ENCODE assay signal across 26 cellular contexts in genomic region chr17:81986606-81987005, GRCh38. TPM values are rescaled to one million over a fixed set of nuclear protein-coding genes. Genes with fewer than 3 reads are reported as not detected.
DNase-seq lines count a peak whose midpoint lies in the region; ATAC-seq, FAIRE-seq and TF ChIP-seq lines count a peak whose summit lies in the region.
"Had no signal": no experiment of that assay in that cellular context is flagged by ENCODE, and none has a peak within 500 bp of the region (broad histone marks: within the 10 kb centered on the region; RNA-seq: fewer than 3 reads in every experiment).

No MANE protein-coding gene starts in this region.

- no peak overlapping the region for H3K4me2 ChIP-seq in HepG2 (ENCODE audit: low read depth, low read length)
- H3K4me2 ChIP-seq: KMS-11, PC-9 had no signal

- no peak for TF ChIP-seq RAD21 in HepG2 (CRISPR knock-in tag; IDR thresholded peaks at IDR 0.05)

- peak overlapping the region; percentile 42; the same call in 1 of the 2 replicates for H3K27ac Mint-ChIP-seq in WTC11
- H3K27ac Mint-ChIP-seq in memory B cell, result peak overlapping the region; percentile 16
- no peak overlapping the region for H3K27ac Mint-ChIP-seq in type B pancreatic cell
- H3K27ac Mint-ChIP-seq: CD4-positive, alpha-beta T cell had no signal

- H3K27ac ChIP-seq in HepG2 (ENCODE audit: extremely low read length, insufficient read depth, low read length) (no peak overlapping the region), right lobe of liver (no peak overlapping the region), transverse colon (no peak overlapping the region)
- H3K27ac ChIP-seq: BLaER1 treated with 17β-estradiol and CSF1 and Interleukin-3, amounts not matched to agents 10 nM and 100 nM; GM23248; KMS-11; PC-9; SJSA1 had no signal

- ATAC-seq in HepG2, result no peak
- ATAC-seq in right lobe of liver, result no peak
- ATAC-seq in WTC11, result no peak
- ATAC-seq in memory B cell (ENCODE audit: low read depth), result no peak

- H3K4me3 ChIP-seq in HepG2 (replicated peaks in 1 of 3; ENCODE audit: insufficient read depth in 1 of 3, low read depth in 2 of 3, low read length in 3 of 3) (no peak overlapping the region), right lobe of liver (no peak overlapping the region), transverse colon (no peak overlapping the region)
- H3K4me3 ChIP-seq: BLaER1 treated with 17β-estradiol and CSF1 and Interleukin-3, amounts not matched to agents 10 nM and 100 nM; GM23248; HAP-1; PC-9; SJSA1 had no signal

- peaks cover 17% of the 10 kb centered on the region for H3K79me2 ChIP-seq in HepG2 (ENCODE audit: insufficient read depth, low read length)

- H3K9me3 ChIP-seq in HepG2 (ENCODE audit: low read length), result no peaks in the 10 kb centered on the region
- no peaks in the 10 kb centered on the region for H3K9me3 ChIP-seq in right lobe of liver
- H3K9me3 ChIP-seq in transverse colon, result no peaks in the 10 kb centered on the region
- H3K9me3 ChIP-seq: HAP-1 had no signal

- no peak overlapping the region for H2AFZ ChIP-seq in HepG2 (ENCODE audit: low read length)
- H2AFZ ChIP-seq: GM23248, PC-9 had no signal

- H3K27me3 ChIP-seq in HepG2 (ENCODE audit: control insufficient read depth in 1 of 2, insufficient read depth in 2 of 2, low read length in 2 of 2) (no peaks in the 10 kb centered on the region), right lobe of liver (no peaks in the 10 kb centered on the region), transverse colon (no peaks in the 10 kb centered on the region)
- H3K27me3 ChIP-seq: SJSA1 had no signal

- H3K36me3 ChIP-seq in HepG2 (replicated peaks in 1 of 2; ENCODE audit: control insufficient read depth in 1 of 2, insufficient read depth in 2 of 2, low read length in 2 of 2) (peaks cover 23 to 49% of the 10 kb centered on the region in 2 experiments), right lobe of liver (peaks cover 0 to 30% (median 11%) of the 10 kb centered on the region in 4 donors), transverse colon (no peaks in the 10 kb centered on the region)

- TF ChIP-seq POLR2A in HepG2 (IDR thresholded peaks at IDR 0.05; ENCODE audit: insufficient read depth in 1 of 2, low read depth in 2 of 2, low read length in 2 of 2), result no peak
- no peak for TF ChIP-seq POLR2A in right lobe of liver (IDR thresholded peaks at IDR 0.05)
- TF ChIP-seq POLR2A in transverse colon (IDR thresholded peaks at IDR 0.05), result no peak

- POLR2A ChIA-PET in HepG2 (lab: Yijun Ruan, JAX) (no interaction called here), WTC11 (lab: Charles Lee) (no interaction called here)

- no peak overlapping the region for H3K4me3 Mint-ChIP-seq in WTC11
- no peak overlapping the region for H3K4me3 Mint-ChIP-seq in memory B cell
- H3K4me3 Mint-ChIP-seq in type B pancreatic cell, result no peak overlapping the region
- H3K4me3 Mint-ChIP-seq: CD4-positive, alpha-beta T cell had no signal

- H3K27me3 Mint-ChIP-seq in WTC11 (ENCODE audit: low read depth) (no peaks in the 10 kb centered on the region), memory B cell (no peaks in the 10 kb centered on the region), type B pancreatic cell (no peaks in the 10 kb centered on the region)
- H3K27me3 Mint-ChIP-seq: CD4-positive, alpha-beta T cell had no signal

- DNase-seq in HepG2 (ENCODE audit: low spot score) (no peak), right lobe of liver (no peak), WTC11 (ENCODE audit: low spot score) (no peak), memory B cell (ENCODE audit: low spot score in 2 of 2) (no peak), type B pancreatic cell (ENCODE audit: extremely low spot score, unreplicated experiment) (no peak), transverse colon (no peak), midbrain (lab: John Stamatoyannopoulos, UW) (no peak)
- DNase-seq in stimulated activated CD4-positive, alpha-beta T cell treated with anti-CD3 and anti-CD28 coated beads, Interleukin-1b, Interleukin-23, amount 100 ng/mL, for 48 hours, result no peak
- DNase-seq: CD4-positive, alpha-beta T cell; GM23248; IMR-90; NCI-H1048; NCI-H1417; NCI-H1694; NCI-H2029 treated with DMSO at 0.1 percent for 48 hours; NCI-H446 treated with DMSO at 0.1 percent for 48 hours; NCI-H526 treated with DMSO at 0.1 percent for 48 hours; PC-9; Right ventricle myocardium superior; RPMI8226 had no signal

- CTCF ChIA-PET in HepG2 (lab: Yijun Ruan, JAX; ENCODE audit: low intra/inter-chr PET ratio, low total read pairs), result no interaction called here
- CTCF ChIA-PET in WTC11 (lab: Charles Lee), result no interaction called here

- intact Hi-C loops in HepG2 (cut with micrococcal nuclease; ENCODE audit: unreplicated experiment) (no loop called here), right lobe of liver (cut with DNase I) (no loop called here), transverse colon (cut with DNase I; ENCODE audit: low total_unique reads) (no loop called here)

- H3K36me3 Mint-ChIP-seq in WTC11, result peaks cover 22% of the 10 kb centered on the region
- H3K36me3 Mint-ChIP-seq in memory B cell, result peaks cover 19% of the 10 kb centered on the region
- peaks cover 9% of the 10 kb centered on the region for H3K36me3 Mint-ChIP-seq in type B pancreatic cell

- BruUV-seq in HepG2 (replicated peaks; lab: Mats Ljungman, UMichigan), result TSS peak; percentile 39

- WGBS in HepG2 (ENCODE audit: low lambda C conversion rate), result 96% methylated on average over 25 of the region's 26 CpGs
- WGBS in right lobe of liver (ENCODE audit: insufficient coverage, low coverage, low lambda C conversion rate, missing lambda C conversion rate), result 96% methylated on average over 18 of the region's 26 CpGs
- WGBS in transverse colon (ENCODE audit: low coverage in 1 of 2), 2 donors, result 94 to 98% methylated on average over 16 to 24 of the region's 26 CpGs

- H3K4me1 Mint-ChIP-seq in WTC11 (peaks cover 8% of the 10 kb centered on the region), memory B cell (peaks cover 9% of the 10 kb centered on the region), type B pancreatic cell (ENCODE audit: unreplicated experiment) (no peaks in the 10 kb centered on the region)

- H3K9me3 Mint-ChIP-seq in WTC11 (no peaks in the 10 kb centered on the region), memory B cell (no peaks in the 10 kb centered on the region), type B pancreatic cell (no peaks in the 10 kb centered on the region)
- H3K9me3 Mint-ChIP-seq: CD4-positive, alpha-beta T cell had no signal

- TF ChIP-seq EP300 in HepG2 (IDR thresholded peaks at IDR 0.05; ENCODE audit: low read depth in 2 of 2, low read length in 2 of 2) (no peak), HepG2 (CRISPR knock-in tag; IDR thresholded peaks at IDR 0.05; ENCODE audit: borderline replicate concordance) (no peak), transverse colon (IDR thresholded peaks at IDR 0.05; ENCODE audit: low read depth) (no peak)

- FAIRE-seq in HepG2 (lab: Jason Lieb, UNC), result no peak
- FAIRE-seq: D721Med had no signal

- no peak for TF ChIP-seq CTCF in HepG2 (CRISPR knock-in tag; IDR thresholded peaks at IDR 0.05)
- no peak for TF ChIP-seq CTCF in right lobe of liver (IDR thresholded peaks at IDR 0.05)
- no peak for TF ChIP-seq CTCF in WTC11 (IDR thresholded peaks at IDR 0.05)
- no peak for TF ChIP-seq CTCF in type B pancreatic cell (conservative IDR thresholded peaks at IDR 0.05)
- no peak for TF ChIP-seq CTCF in transverse colon (IDR thresholded peaks at IDR 0.05)

- in situ Hi-C loops in HepG2 (cut with HindIII; ENCODE audit: extremely low pct_ligation_motif_present, low pct_unique_long_range_greater_than_20kb), result no loop called here
- in situ Hi-C loops in transverse colon (cut with MboI; ENCODE audit: low pct_ligation_motif_present in 1 of 4, low pct_unique_long_range_greater_than_20kb in 1 of 4, low sequenced_read_pairs in 3 of 4), result no loop called here

- H3K9ac ChIP-seq in HepG2 (ENCODE audit: insufficient read depth, low read depth, low read length), result no peak overlapping the region
- H3K9ac ChIP-seq: BLaER1 treated with 17β-estradiol and CSF1 and Interleukin-3, amounts not matched to agents 10 nM and 100 nM; GM23248; KMS-11 had no signal

- no peaks in the 10 kb centered on the region for H4K20me1 ChIP-seq in HepG2 (ENCODE audit: insufficient read depth, low read length)

- H3K4me1 ChIP-seq in HepG2 (ENCODE audit: insufficient read depth, low read length) (peaks cover 43% of the 10 kb centered on the region), right lobe of liver (peaks cover 0 to 15% (median 3%) of the 10 kb centered on the region in 4 donors), transverse colon (peaks cover 0 to 7% (median 7%) of the 10 kb centered on the region in 4 donors)
- H3K4me1 ChIP-seq: HAP-1, SJSA1 had no signal

RNA-seq across cellular contexts. Expression of gene ASPSCR1, which starts 9.2 kb away (rescaled TPM):
- 221 and 314 TPM in 2 replicates for total RNA-seq in HepG2 (2016; rRNA removed; fragmentation: Illumina TruSeq; extraction: Trizol)
- total RNA-seq in HepG2 (2016; cell fraction: cytosol; rRNA removed; fragmentation: Illumina TruSeq; extraction: Trizol; ENCODE audit: low read depth), result 180 and 228 TPM in 2 replicates
- total RNA-seq in HepG2 (2016; cell fraction: insoluble cytoplasmic fraction; rRNA removed; fragmentation: Illumina TruSeq; extraction: Trizol), result 219 and 327 TPM in 2 replicates
- 207 and 283 TPM in 2 replicates for total RNA-seq in HepG2 (2016; cell fraction: membrane; rRNA removed; fragmentation: Illumina TruSeq; extraction: Trizol)
- total RNA-seq in HepG2 (2016; cell fraction: nucleus; rRNA removed; fragmentation: Illumina TruSeq; extraction: Trizol), result 184 and 224 TPM in 2 replicates
- 257 and 274 TPM in 2 replicates for polyA plus RNA-seq in HepG2 (2011; rRNA removed)
- polyA plus RNA-seq in HepG2 (2011; cell fraction: cytosol; rRNA removed), result 164 and 428 TPM in 2 replicates
- 988 and 1,754 TPM in 2 replicates for polyA plus RNA-seq in HepG2 (2011; cell fraction: nucleus; rRNA removed)
- polyA plus RNA-seq in HepG2 (2012), result 102 and 190 TPM in 2 replicates
- 154 and 193 TPM in 2 replicates for polyA plus RNA-seq in HepG2 (2016; cell fraction: cytosol; fragmentation: Illumina TruSeq; extraction: Trizol; ENCODE audit: low read depth)
- polyA plus RNA-seq in HepG2 (2016; cell fraction: insoluble cytoplasmic fraction; fragmentation: Illumina TruSeq; extraction: Trizol; ENCODE audit: low read depth), result 188 and 212 TPM in 2 replicates
- 186 and 218 TPM in 2 replicates for polyA plus RNA-seq in HepG2 (2016; cell fraction: membrane; fragmentation: Illumina TruSeq; extraction: Trizol; ENCODE audit: low read depth)
- polyA plus RNA-seq in HepG2 (2016; cell fraction: nucleus; fragmentation: Illumina TruSeq; extraction: Trizol; ENCODE audit: insufficient read depth, low read depth), result 413 and 420 TPM in 2 replicates
- polyA minus RNA-seq in HepG2 (2011; rRNA and poly(A)+ RNA removed; ENCODE audit: low replicate concordance), result 26.8 and 276 TPM in 2 replicates
- 97.1 and 133 TPM in 2 replicates for polyA minus RNA-seq in HepG2 (2011; cell fraction: cytosol; rRNA and poly(A)+ RNA removed)
- polyA minus RNA-seq in HepG2 (2011; cell fraction: nucleus; rRNA and poly(A)+ RNA removed), result 107 and 152 TPM in 2 replicates
- 10 to 100 TPM; 24.4 to 55.6 (median 32.9) TPM for total RNA-seq in right lobe of liver
- 60.4 to 71.9 TPM (median 67.8 TPM) in 3 replicates for total RNA-seq in WTC11 (2021)
- 31.5 and 35.6 TPM in 2 replicates for total RNA-seq in type B pancreatic cell (ENCODE audit: low replicate concordance)
- 10 to 100 TPM; 21.0 to 61.7 (median 41.3) TPM for total RNA-seq in transverse colon

RNA-seq across cellular contexts. Expression of gene NOTUM, which starts 25.6 kb away (rescaled TPM):
- 67.7 and 160 TPM in 2 replicates for total RNA-seq in HepG2 (2016; rRNA removed; fragmentation: Illumina TruSeq; extraction: Trizol)
- 84.5 and 93.0 TPM in 2 replicates for total RNA-seq in HepG2 (2016; cell fraction: cytosol; rRNA removed; fragmentation: Illumina TruSeq; extraction: Trizol; ENCODE audit: low read depth)
- 57.7 and 164 TPM in 2 replicates for total RNA-seq in HepG2 (2016; cell fraction: insoluble cytoplasmic fraction; rRNA removed; fragmentation: Illumina TruSeq; extraction: Trizol)
- total RNA-seq in HepG2 (2016; cell fraction: membrane; rRNA removed; fragmentation: Illumina TruSeq; extraction: Trizol), result 135 and 136 TPM in 2 replicates
- total RNA-seq in HepG2 (2016; cell fraction: nucleus; rRNA removed; fragmentation: Illumina TruSeq; extraction: Trizol), result 135 and 163 TPM in 2 replicates
- polyA plus RNA-seq in HepG2 (2011; rRNA removed), result 150 and 181 TPM in 2 replicates
- polyA plus RNA-seq in HepG2 (2011; cell fraction: cytosol; rRNA removed), result 114 and 236 TPM in 2 replicates
- 458 and 622 TPM in 2 replicates for polyA plus RNA-seq in HepG2 (2011; cell fraction: nucleus; rRNA removed)
- 125 and 195 TPM in 2 replicates for polyA plus RNA-seq in HepG2 (2012)
- polyA plus RNA-seq in HepG2 (2016; cell fraction: cytosol; fragmentation: Illumina TruSeq; extraction: Trizol; ENCODE audit: low read depth), result 88.8 and 91.1 TPM in 2 replicates
- polyA plus RNA-seq in HepG2 (2016; cell fraction: insoluble cytoplasmic fraction; fragmentation: Illumina TruSeq; extraction: Trizol; ENCODE audit: low read depth), result 83.8 and 101 TPM in 2 replicates
- polyA plus RNA-seq in HepG2 (2016; cell fraction: membrane; fragmentation: Illumina TruSeq; extraction: Trizol; ENCODE audit: low read depth), result 141 and 157 TPM in 2 replicates
- polyA plus RNA-seq in HepG2 (2016; cell fraction: nucleus; fragmentation: Illumina TruSeq; extraction: Trizol; ENCODE audit: insufficient read depth, low read depth), result 380 and 399 TPM in 2 replicates
- 0.49 and 206 TPM in 2 replicates for polyA minus RNA-seq in HepG2 (2011; rRNA and poly(A)+ RNA removed; ENCODE audit: low replicate concordance)
- polyA minus RNA-seq in HepG2 (2011; cell fraction: cytosol; rRNA and poly(A)+ RNA removed), result 89.1 and 107 TPM in 2 replicates
- polyA minus RNA-seq in HepG2 (2011; cell fraction: nucleus; rRNA and poly(A)+ RNA removed), result 78.2 and 93.7 TPM in 2 replicates
- 1 to 10 TPM; 1.2 to 7.6 (median 3.0) TPM for total RNA-seq in right lobe of liver
- total RNA-seq in WTC11 (2021), result 1.2 to 1.9 TPM (median 1.7 TPM) in 3 replicates
- 1.9 and 3.2 TPM in 2 replicates for total RNA-seq in type B pancreatic cell (ENCODE audit: low replicate concordance)
- total RNA-seq in transverse colon, result not detected
- total RNA-seq: CD4-positive, alpha-beta T cell; GM23248; IMR-90; PC-9 had no signal
- polyA plus RNA-seq: GM23248 had no signal

RNA-seq across cellular contexts. Expression of gene CENPX, which starts 36.1 kb away (rescaled TPM):
- total RNA-seq in HepG2 (2016; rRNA removed; fragmentation: Illumina TruSeq; extraction: Trizol) (166 and 170 TPM in 2 replicates), right lobe of liver (10 to 100 TPM; 27.3 to 81.1 (median 47.8) TPM), WTC11 (2021) (107 to 121 TPM (median 110 TPM) in 3 replicates), type B pancreatic cell (ENCODE audit: low replicate concordance) (60.4 and 69.3 TPM in 2 replicates), transverse colon (100 to 1,000 TPM in 2 of 4 donors, 10 to 100 TPM in 2; 85.4 to 131 (median 104) TPM)
- total RNA-seq in HepG2 (2016; cell fraction: cytosol; rRNA removed; fragmentation: Illumina TruSeq; extraction: Trizol; ENCODE audit: low read depth), result 262 and 321 TPM in 2 replicates
- 171 and 173 TPM in 2 replicates for total RNA-seq in HepG2 (2016; cell fraction: insoluble cytoplasmic fraction; rRNA removed; fragmentation: Illumina TruSeq; extraction: Trizol)
- total RNA-seq in HepG2 (2016; cell fraction: membrane; rRNA removed; fragmentation: Illumina TruSeq; extraction: Trizol), result 221 and 277 TPM in 2 replicates
- 85.1 and 103 TPM in 2 replicates for total RNA-seq in HepG2 (2016; cell fraction: nucleus; rRNA removed; fragmentation: Illumina TruSeq; extraction: Trizol)
- polyA plus RNA-seq in HepG2 (2011; rRNA removed), result 92.7 and 96.7 TPM in 2 replicates
- polyA plus RNA-seq in HepG2 (2011; cell fraction: cytosol; rRNA removed), result 88.8 and 138 TPM in 2 replicates
- 166 and 170 TPM in 2 replicates for polyA plus RNA-seq in HepG2 (2011; cell fraction: nucleus; rRNA removed)
- 46.3 and 61.5 TPM in 2 replicates for polyA plus RNA-seq in HepG2 (2012)
- polyA plus RNA-seq in HepG2 (2016; cell fraction: cytosol; fragmentation: Illumina TruSeq; extraction: Trizol; ENCODE audit: low read depth), result 176 and 237 TPM in 2 replicates
- 143 and 150 TPM in 2 replicates for polyA plus RNA-seq in HepG2 (2016; cell fraction: insoluble cytoplasmic fraction; fragmentation: Illumina TruSeq; extraction: Trizol; ENCODE audit: low read depth)
- polyA plus RNA-seq in HepG2 (2016; cell fraction: membrane; fragmentation: Illumina TruSeq; extraction: Trizol; ENCODE audit: low read depth), result 176 and 221 TPM in 2 replicates
- 178 and 180 TPM in 2 replicates for polyA plus RNA-seq in HepG2 (2016; cell fraction: nucleus; fragmentation: Illumina TruSeq; extraction: Trizol; ENCODE audit: insufficient read depth, low read depth)
- 32.0 and 49.8 TPM in 2 replicates for polyA minus RNA-seq in HepG2 (2011; rRNA and poly(A)+ RNA removed; ENCODE audit: low replicate concordance)
- polyA minus RNA-seq in HepG2 (2011; cell fraction: cytosol; rRNA and poly(A)+ RNA removed), result 14.8 and 16.2 TPM in 2 replicates
- 20.0 and 26.9 TPM in 2 replicates for polyA minus RNA-seq in HepG2 (2011; cell fraction: nucleus; rRNA and poly(A)+ RNA removed)

RNA-seq across cellular contexts. Expression of gene LRRC45, which starts 36.5 kb away (rescaled TPM):
- 21.4 and 48.1 TPM in 2 replicates for total RNA-seq in HepG2 (2016; rRNA removed; fragmentation: Illumina TruSeq; extraction: Trizol)
- total RNA-seq in HepG2 (2016; cell fraction: cytosol; rRNA removed; fragmentation: Illumina TruSeq; extraction: Trizol; ENCODE audit: low read depth), result 30.2 and 31.8 TPM in 2 replicates
- total RNA-seq in HepG2 (2016; cell fraction: insoluble cytoplasmic fraction; rRNA removed; fragmentation: Illumina TruSeq; extraction: Trizol), result 20.6 and 49.6 TPM in 2 replicates
- 14.9 and 19.0 TPM in 2 replicates for total RNA-seq in HepG2 (2016; cell fraction: membrane; rRNA removed; fragmentation: Illumina TruSeq; extraction: Trizol)
- total RNA-seq in HepG2 (2016; cell fraction: nucleus; rRNA removed; fragmentation: Illumina TruSeq; extraction: Trizol), result 49.7 and 54.4 TPM in 2 replicates
- 11.6 and 14.1 TPM in 2 replicates for polyA plus RNA-seq in HepG2 (2011; rRNA removed)
- 5.5 and 10.0 TPM in 2 replicates for polyA plus RNA-seq in HepG2 (2011; cell fraction: cytosol; rRNA removed)
- polyA plus RNA-seq in HepG2 (2011; cell fraction: nucleus; rRNA removed), result 112 and 182 TPM in 2 replicates
- polyA plus RNA-seq in HepG2 (2012), result 7.5 and 8.8 TPM in 2 replicates
- polyA plus RNA-seq in HepG2 (2016; cell fraction: cytosol; fragmentation: Illumina TruSeq; extraction: Trizol; ENCODE audit: low read depth), result 3.3 and 4.2 TPM in 2 replicates
- polyA plus RNA-seq in HepG2 (2016; cell fraction: insoluble cytoplasmic fraction; fragmentation: Illumina TruSeq; extraction: Trizol; ENCODE audit: low read depth), result 19.5 and 19.7 TPM in 2 replicates
- polyA plus RNA-seq in HepG2 (2016; cell fraction: membrane; fragmentation: Illumina TruSeq; extraction: Trizol; ENCODE audit: low read depth), result 9.1 and 9.2 TPM in 2 replicates
- polyA plus RNA-seq in HepG2 (2016; cell fraction: nucleus; fragmentation: Illumina TruSeq; extraction: Trizol; ENCODE audit: insufficient read depth, low read depth), result 129 and 136 TPM in 2 replicates
- polyA minus RNA-seq in HepG2 (2011; rRNA and poly(A)+ RNA removed; ENCODE audit: low replicate concordance), result 11.1 and 15.7 TPM in 2 replicates
- 6.1 and 8.2 TPM in 2 replicates for polyA minus RNA-seq in HepG2 (2011; cell fraction: cytosol; rRNA and poly(A)+ RNA removed)
- polyA minus RNA-seq in HepG2 (2011; cell fraction: nucleus; rRNA and poly(A)+ RNA removed), result 25.0 and 27.2 TPM in 2 replicates
- 10 to 100 TPM in 3 of 6 experiments, 1 to 10 TPM in 3; 4.9 to 15.6 (median 11.9) TPM for total RNA-seq in right lobe of liver
- total RNA-seq in WTC11 (2021), result 30.5 to 38.1 TPM (median 32.5 TPM) in 3 replicates
- total RNA-seq in type B pancreatic cell (ENCODE audit: low replicate concordance), result 27.6 and 29.4 TPM in 2 replicates
- 10 to 100 TPM; 12.7 to 40.6 (median 23.5) TPM for total RNA-seq in transverse colon

RNA-seq across cellular contexts. Expression of gene MYADML2, which starts 39.6 kb away (rescaled TPM):
- total RNA-seq in HepG2 (2016; rRNA removed; fragmentation: Illumina TruSeq; extraction: Trizol), result not detected in 2 replicates
- total RNA-seq in HepG2 (2016; cell fraction: cytosol; rRNA removed; fragmentation: Illumina TruSeq; extraction: Trizol; ENCODE audit: low read depth), result not detected in 2 replicates
- total RNA-seq in HepG2 (2016; cell fraction: insoluble cytoplasmic fraction; rRNA removed; fragmentation: Illumina TruSeq; extraction: Trizol), result not detected in 2 replicates
- total RNA-seq in HepG2 (2016; cell fraction: membrane; rRNA removed; fragmentation: Illumina TruSeq; extraction: Trizol), result not detected in 2 replicates
- total RNA-seq in HepG2 (2016; cell fraction: nucleus; rRNA removed; fragmentation: Illumina TruSeq; extraction: Trizol), result not detected in 2 replicates
- polyA plus RNA-seq in HepG2 (2011; rRNA removed), result not detected in 2 replicates
- polyA plus RNA-seq in HepG2 (2011; cell fraction: cytosol; rRNA removed), result not detected in 2 replicates
- not detected in 2 replicates for polyA plus RNA-seq in HepG2 (2011; cell fraction: nucleus; rRNA removed)
- polyA plus RNA-seq in HepG2 (2012), result 0.07 TPM in 1 of 2 replicates, not detected in the other
- not detected in 2 replicates for polyA plus RNA-seq in HepG2 (2016; cell fraction: cytosol; fragmentation: Illumina TruSeq; extraction: Trizol; ENCODE audit: low read depth)
- polyA plus RNA-seq in HepG2 (2016; cell fraction: insoluble cytoplasmic fraction; fragmentation: Illumina TruSeq; extraction: Trizol; ENCODE audit: low read depth), result not detected in 2 replicates
- polyA plus RNA-seq in HepG2 (2016; cell fraction: membrane; fragmentation: Illumina TruSeq; extraction: Trizol; ENCODE audit: low read depth), result not detected in 2 replicates
- polyA plus RNA-seq in HepG2 (2016; cell fraction: nucleus; fragmentation: Illumina TruSeq; extraction: Trizol; ENCODE audit: insufficient read depth, low read depth), result not detected in 2 replicates
- 0.05 TPM in 1 of 2 replicates, not detected in the other for polyA minus RNA-seq in HepG2 (2011; rRNA and poly(A)+ RNA removed; ENCODE audit: low replicate concordance)
- not detected in 2 replicates for polyA minus RNA-seq in HepG2 (2011; cell fraction: cytosol; rRNA and poly(A)+ RNA removed)
- not detected in 2 replicates for polyA minus RNA-seq in HepG2 (2011; cell fraction: nucleus; rRNA and poly(A)+ RNA removed)
- not detected for total RNA-seq in right lobe of liver
- 0.44 to 0.62 TPM (median 0.46 TPM) in 3 replicates for total RNA-seq in WTC11 (2021)
- not detected in 2 replicates for total RNA-seq in type B pancreatic cell (ENCODE audit: low replicate concordance)
- total RNA-seq in transverse colon, result not detected
- total RNA-seq: A172; CD4-positive, alpha-beta T cell; GM23248; IMR-90; PC-9; SJSA1 had no signal
- polyA plus RNA-seq: GM23248, IMR-90 had no signal

Comparison
In these comparisons a context has a peak if more than half of its experiments do, and no peak if none do; other contexts are left out.
1. RNA of gene NOTUM, which starts 25.6 kb away (total RNA-seq): 57.7 to 164 TPM in HepG2; 1.9 to 3.2 TPM in type B pancreatic cell, 1.2 to 7.6 TPM in right lobe of liver, 1.2 to 1.9 TPM in WTC11 and not detected in transverse colon; every median in the first group is over 4 times any median in the second.